Comparison of ENCODE assay signal across 22 cellular contexts in genomic region chr15:79475312-79475711, GRCh38. TPM values are rescaled to one million over a fixed set of nuclear protein-coding genes. Genes with fewer than 3 reads are reported as not detected.
DNase-seq lines count a peak whose midpoint lies in the region; ATAC-seq and TF ChIP-seq lines count a peak whose summit lies in the region.
"Had no signal": no experiment of that assay in that cellular context is flagged by ENCODE, and none has a peak within 500 bp of the region (broad histone marks: within the 10 kb centered on the region; RNA-seq: fewer than 3 reads in every experiment).

No MANE protein-coding gene starts in this region.

- peaks cover 1% of the 10 kb centered on the region for H3K4me1 Mint-ChIP-seq in activated naive CD8-positive, alpha-beta T cell treated with anti-CD3 and anti-CD28 coated beads, Interleukin-2, amount 10 ng/mL, durations not matched to agents 7 days and 5 days
- peaks cover 4% of the 10 kb centered on the region for H3K4me1 Mint-ChIP-seq in activated naive CD8-positive, alpha-beta T cell treated with anti-CD3 and anti-CD28 coated beads, Interleukin-2, amount 50 U/mL, for 24 hours
- no peaks in the 10 kb centered on the region for H3K4me1 Mint-ChIP-seq in activated T-helper 17 cell treated with anti-CD3 and anti-CD28 coated beads, Interleukin-2, amount 50 U/mL, for 72 hours
- H3K4me1 Mint-ChIP-seq: neural crest cell had no signal

- H3K36me3 ChIP-seq in suprapubic skin (no peaks in the 10 kb centered on the region), Peyer's patch (no peaks in the 10 kb centered on the region)
- H3K36me3 ChIP-seq: cardiac muscle cell had no signal

- H3K27ac ChIP-seq in suprapubic skin = peak overlapping the region; percentile 1
- no peak overlapping the region for H3K27ac ChIP-seq in Peyer's patch
- H3K27ac ChIP-seq: cardiac muscle cell, VCaP had no signal

- TF ChIP-seq CTCF in fibroblast of the aortic adventitia (IDR thresholded peaks at IDR 0.05; ENCODE audit: insufficient read depth, low read length) (no peak), suprapubic skin (IDR thresholded peaks at IDR 0.05) (no peak), Peyer's patch (IDR thresholded peaks at IDR 0.05) (no peak)

- peak overlapping the region; percentile 38 for H3K4me3 Mint-ChIP-seq in activated naive CD8-positive, alpha-beta T cell treated with anti-CD3 and anti-CD28 coated beads, Interleukin-2, amount 10 ng/mL, durations not matched to agents 7 days and 5 days
- no peak overlapping the region for H3K4me3 Mint-ChIP-seq in activated naive CD8-positive, alpha-beta T cell treated with anti-CD3 and anti-CD28 coated beads, Interleukin-2, amount 50 U/mL, for 24 hours
- no peak overlapping the region for H3K4me3 Mint-ChIP-seq in activated T-helper 17 cell treated with anti-CD3 and anti-CD28 coated beads, Interleukin-2, amount 50 U/mL, for 72 hours
- H3K4me3 Mint-ChIP-seq: activated CD8-positive, alpha-beta T cell treated with anti-CD3 and anti-CD28 coated beads, Interleukin-2, amount 10 ng/mL, durations not matched to agents 7 days and 5 days; activated T-cell treated with anti-CD3 and anti-CD28 coated beads, Interleukin-2, amount 50 U/mL, for 4 hours; CD8-positive, alpha-beta T cell; neural crest cell had no signal

- H3K4me1 ChIP-seq in suprapubic skin (no peaks in the 10 kb centered on the region), Peyer's patch (no peaks in the 10 kb centered on the region)

- H3K36me3 Mint-ChIP-seq in activated naive CD8-positive, alpha-beta T cell treated with anti-CD3 and anti-CD28 coated beads, Interleukin-2, amount 10 ng/mL, durations not matched to agents 7 days and 5 days = no peaks in the 10 kb centered on the region
- H3K36me3 Mint-ChIP-seq in activated naive CD8-positive, alpha-beta T cell treated with anti-CD3 and anti-CD28 coated beads, Interleukin-2, amount 50 U/mL, for 24 hours (ENCODE audit: low read depth) = no peaks in the 10 kb centered on the region
- H3K36me3 Mint-ChIP-seq in activated T-helper 17 cell treated with anti-CD3 and anti-CD28 coated beads, Interleukin-2, amount 50 U/mL, for 72 hours (ENCODE audit: low read depth) = no peaks in the 10 kb centered on the region
- H3K36me3 Mint-ChIP-seq: activated naive CD4-positive, alpha-beta T cell treated with anti-CD3 and anti-CD28 coated beads, Interleukin-2, amount 50 U/mL, for 72 hours; CD8-positive, alpha-beta T cell had no signal

- no peak overlapping the region for H3K27ac Mint-ChIP-seq in activated naive CD8-positive, alpha-beta T cell treated with anti-CD3 and anti-CD28 coated beads, Interleukin-2, amount 10 ng/mL, durations not matched to agents 7 days and 5 days
- H3K27ac Mint-ChIP-seq in activated naive CD8-positive, alpha-beta T cell treated with anti-CD3 and anti-CD28 coated beads, Interleukin-2, amount 50 U/mL, for 24 hours = no peak overlapping the region
- no peak overlapping the region for H3K27ac Mint-ChIP-seq in activated T-helper 17 cell treated with anti-CD3 and anti-CD28 coated beads, Interleukin-2, amount 50 U/mL, for 72 hours
- H3K27ac Mint-ChIP-seq: activated CD8-positive, alpha-beta T cell treated with anti-CD3 and anti-CD28 coated beads, Interleukin-2, amount 10 ng/mL, durations not matched to agents 7 days and 5 days; activated naive CD4-positive, alpha-beta T cell treated with anti-CD3 and anti-CD28 coated beads, Interleukin-2, amount 50 U/mL, for 72 hours; CD8-positive, alpha-beta T cell had no signal

- WGBS in suprapubic skin = 59% methylated on average over 3 of the region's 3 CpGs

- no peaks in the 10 kb centered on the region for H3K9me3 ChIP-seq in suprapubic skin
- no peaks in the 10 kb centered on the region for H3K9me3 ChIP-seq in Peyer's patch

- no peak for TF ChIP-seq POLR2A in suprapubic skin (IDR thresholded peaks at IDR 0.05)
- no peak for TF ChIP-seq POLR2A in Peyer's patch (IDR thresholded peaks at IDR 0.05)

- ATAC-seq in activated naive CD8-positive, alpha-beta T cell treated with anti-CD3 and anti-CD28 coated beads, Interleukin-2, amount 10 ng/mL, durations not matched to agents 7 days and 5 days (ENCODE audit: low read depth) = no peak
- ATAC-seq in activated naive CD8-positive, alpha-beta T cell treated with anti-CD3 and anti-CD28 coated beads, Interleukin-2, amount 50 U/mL, for 24 hours = no peak
- peak; percentile 26 for ATAC-seq in activated T-helper 17 cell treated with anti-CD3 and anti-CD28 coated beads, Interleukin-2, amount 50 U/mL, for 72 hours (replicated peaks)
- ATAC-seq in GM19455 (IDR thresholded peaks at IDR 0.05; ENCODE audit: unreplicated experiment) = no peak
- ATAC-seq: activated CD8-positive, alpha-beta T cell treated with anti-CD3 and anti-CD28 coated beads, Interleukin-2, amount 10 ng/mL, durations not matched to agents 7 days and 5 days; activated T-cell treated with anti-CD3 and anti-CD28 coated beads, Interleukin-2, amount 50 U/mL, for 4 hours; CD8-positive, alpha-beta T cell; K562; left cardiac atrium had no signal

- TF ChIP-seq EP300 in suprapubic skin (IDR thresholded peaks at IDR 0.05) = no peak

- H3K9me3 Mint-ChIP-seq in activated naive CD8-positive, alpha-beta T cell treated with anti-CD3 and anti-CD28 coated beads, Interleukin-2, amount 10 ng/mL, durations not matched to agents 7 days and 5 days = no peaks in the 10 kb centered on the region
- H3K9me3 Mint-ChIP-seq in activated naive CD8-positive, alpha-beta T cell treated with anti-CD3 and anti-CD28 coated beads, Interleukin-2, amount 50 U/mL, for 24 hours = no peaks in the 10 kb centered on the region
- no peaks in the 10 kb centered on the region for H3K9me3 Mint-ChIP-seq in activated T-helper 17 cell treated with anti-CD3 and anti-CD28 coated beads, Interleukin-2, amount 50 U/mL, for 72 hours
- H3K9me3 Mint-ChIP-seq: activated naive CD4-positive, alpha-beta T cell treated with anti-CD3 and anti-CD28 coated beads, Interleukin-2, amount 50 U/mL, for 72 hours; activated T-cell treated with anti-CD3 and anti-CD28 coated beads, Interleukin-2, amount 50 U/mL, for 4 hours; CD8-positive, alpha-beta T cell; neural crest cell had no signal

- H3K27me3 Mint-ChIP-seq in activated naive CD8-positive, alpha-beta T cell treated with anti-CD3 and anti-CD28 coated beads, Interleukin-2, amount 10 ng/mL, durations not matched to agents 7 days and 5 days = peaks cover 3% of the 10 kb centered on the region
- H3K27me3 Mint-ChIP-seq in activated naive CD8-positive, alpha-beta T cell treated with anti-CD3 and anti-CD28 coated beads, Interleukin-2, amount 50 U/mL, for 24 hours = peaks cover 6% of the 10 kb centered on the region
- no peaks in the 10 kb centered on the region for H3K27me3 Mint-ChIP-seq in activated T-helper 17 cell treated with anti-CD3 and anti-CD28 coated beads, Interleukin-2, amount 50 U/mL, for 72 hours

- POLR2A ChIA-PET in activated naive CD8-positive, alpha-beta T cell treated with anti-CD3 and anti-CD28 coated beads, Interleukin-2, amount 10 ng/mL, durations not matched to agents 7 days and 5 days (lab: Charles Lee) = no interaction called here

- no peak overlapping the region for H3K4me3 ChIP-seq in fibroblast of the aortic adventitia (ENCODE audit: low read depth, low read length)
- no peak overlapping the region for H3K4me3 ChIP-seq in suprapubic skin
- no peak overlapping the region for H3K4me3 ChIP-seq in Peyer's patch
- H3K4me3 ChIP-seq: cardiac muscle cell, K562 had no signal

- no peaks in the 10 kb centered on the region for H3K27me3 ChIP-seq in suprapubic skin
- H3K27me3 ChIP-seq in Peyer's patch = no peaks in the 10 kb centered on the region
- H3K27me3 ChIP-seq: cardiac muscle cell had no signal

- DNase-seq in activated naive CD8-positive, alpha-beta T cell treated with anti-CD3 and anti-CD28 coated beads, Interleukin-2, amount 10 ng/mL, durations not matched to agents 7 days and 5 days = no peak
- DNase-seq in activated naive CD8-positive, alpha-beta T cell treated with anti-CD3 and anti-CD28 coated beads, Interleukin-2, amount 50 U/mL, for 24 hours = no peak
- DNase-seq in fibroblast of the aortic adventitia (ENCODE audit: low read depth) (peak; percentile 46), suprapubic skin (ENCODE audit: low spot score in 2 of 2) (no peak), mucosa of gallbladder (ENCODE audit: low spot score) (no peak), Peyer's patch (no peak)
- DNase-seq: activated CD8-positive, alpha-beta T cell treated with anti-CD3 and anti-CD28 coated beads, Interleukin-2, amount 10 ng/mL, durations not matched to agents 7 days and 5 days; activated T-cell treated with anti-CD3 and anti-CD28 coated beads, Interleukin-2, amount 50 U/mL, for 4 hours; CD8-positive, alpha-beta T cell; left cardiac atrium; midbrain; NCI-H1092; NCI-H2081 treated with DMSO at 0.1 percent for 48 hours; NCI-H510A; SHP77 had no signal

RNA-seq across cellular contexts. Expression of gene MINAR1, which starts 43.2 kb away (rescaled TPM):
- under 1 TPM; 0.44 to 0.57 TPM for total RNA-seq in activated naive CD8-positive, alpha-beta T cell treated with anti-CD3 and anti-CD28 coated beads, Interleukin-2, amount 10 ng/mL, durations not matched to agents 7 days and 5 days
- total RNA-seq in activated T-helper 17 cell treated with anti-CD3 and anti-CD28 coated beads, Interleukin-2, amount 50 U/mL, for 72 hours = under 1 TPM; 0.77 to 0.93 TPM
- total RNA-seq in fibroblast of the aortic adventitia (ENCODE audit: low replicate concordance) = 0.98 and 1.7 TPM in 2 replicates
- 1 to 10 TPM in 1 of 4 donors, under 1 TPM in 3; 0.23 to 1.1 (median 0.56) TPM for total RNA-seq in suprapubic skin
- total RNA-seq in mucosa of gallbladder = 0.32 TPM
- 1 to 10 TPM in 1 of 4 donors, under 1 TPM in 2, not detected in 1; 0.13 to 1.7 (median 0.66) TPM for total RNA-seq in Peyer's patch
